9 cellular contexts compared by ENCODE assay signal in the genomic region with DNA sequence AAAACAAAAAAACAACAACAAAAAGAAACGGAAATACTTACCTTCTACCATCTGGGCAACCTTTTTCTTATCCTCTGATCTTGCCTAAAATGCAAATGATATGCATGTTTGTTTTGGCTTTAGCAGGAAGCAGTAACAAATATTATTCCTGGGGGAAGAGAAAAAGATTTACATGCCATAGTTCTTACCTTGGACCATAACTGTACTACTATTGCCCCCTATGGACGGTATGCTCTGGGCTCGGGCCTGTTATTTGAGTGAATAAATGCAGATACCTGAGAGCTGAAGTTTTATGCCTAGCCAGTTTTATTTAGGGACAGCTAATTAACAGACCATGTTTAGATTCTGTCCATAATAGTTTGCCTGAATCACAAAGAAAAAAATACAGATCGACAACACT. TPM values are rescaled to one million over a fixed set of nuclear protein-coding genes. Genes with fewer than 3 reads are reported as not detected.
DNase-seq lines count a peak whose midpoint lies in the region; ATAC-seq and TF ChIP-seq lines count a peak whose summit lies in the region.
"Had no signal": no experiment of that assay in that cellular context is flagged by ENCODE, and none has a peak within 500 bp of the region (broad histone marks: within the 10 kb centered on the region; RNA-seq: fewer than 3 reads in every experiment).

No MANE protein-coding gene starts in this region.

- no peaks in the 10 kb centered on the region for H3K9me3 ChIP-seq in CD4-positive, CD25-positive, alpha-beta regulatory T cell (ENCODE audit: control insufficient read depth in 2 of 2, low read length in 2 of 2)

- no peak overlapping the region for H3K4me3 Mint-ChIP-seq in CD4-positive, CD25-positive, alpha-beta regulatory T cell
- H3K4me3 Mint-ChIP-seq: dendritic cell treated with granulocyte-macrophage colony-stimulating factor and Interleukin-4, amounts not matched to agents 40 ng/mL and 50 ng/mL, for 4 days had no signal

- H3K27me3 Mint-ChIP-seq in CD4-positive, CD25-positive, alpha-beta regulatory T cell, result peaks cover 4% of the 10 kb centered on the region

- peaks cover 4% of the 10 kb centered on the region for H3K36me3 Mint-ChIP-seq in CD4-positive, CD25-positive, alpha-beta regulatory T cell

- peaks cover 0 to 17% (median 7%) of the 10 kb centered on the region in 4 donors for H3K4me1 Mint-ChIP-seq in CD4-positive, CD25-positive, alpha-beta regulatory T cell

- no peak overlapping the region for H3K27ac ChIP-seq in CD4-positive, CD25-positive, alpha-beta regulatory T cell (ENCODE audit: insufficient read depth, low read length, poor library complexity, severe bottlenecking)

- H3K4me1 ChIP-seq in CD4-positive, CD25-positive, alpha-beta regulatory T cell (ENCODE audit: control insufficient read depth, insufficient read depth, low read length, poor library complexity, severe bottlenecking), result no peaks in the 10 kb centered on the region

- peak; percentile 14 to 53 (median 46) for DNase-seq in CD4-positive, CD25-positive, alpha-beta regulatory T cell
- DNase-seq in HCEC 1CT, result peak; percentile 47
- no peak for DNase-seq in kidney epithelial cell (ENCODE audit: low read depth)
- DNase-seq in retina, result no peak
- no peak for DNase-seq in NCI-H1092 (lab: John Stamatoyannopoulos, UW)

- H3K4me3 ChIP-seq in CD4-positive, CD25-positive, alpha-beta regulatory T cell (ENCODE audit: low read depth, low read length), result no peak overlapping the region
- no peak overlapping the region for H3K4me3 ChIP-seq in kidney epithelial cell (ENCODE audit: low read depth, low read length)

- TF ChIP-seq CTCF in kidney epithelial cell (IDR thresholded peaks at IDR 0.05; ENCODE audit: insufficient read depth, low read length, poor library complexity, severe bottlenecking), result peak; percentile 47

- ATAC-seq in CD4-positive, CD25-positive, alpha-beta regulatory T cell (ENCODE audit: low read depth in 2 of 2), result peak; percentile 62 to 68
- ATAC-seq in activated CD4-positive, CD25-positive, alpha-beta regulatory T cell treated with anti-CD3 and anti-CD28 coated beads, Interleukin-2, amount 50 U/mL, for 24 hours, result peak; percentile 44 to 51
- ATAC-seq in GM19467 (IDR thresholded peaks at IDR 0.05; ENCODE audit: unreplicated experiment), result no peak
- no peak for ATAC-seq in HG03196 (IDR thresholded peaks at IDR 0.05; ENCODE audit: unreplicated experiment)

- H3K27me3 ChIP-seq in CD4-positive, CD25-positive, alpha-beta regulatory T cell (ENCODE audit: control insufficient read depth, insufficient read depth, low read length), result no peaks in the 10 kb centered on the region
- peaks cover 2% of the 10 kb centered on the region for H3K27me3 ChIP-seq in kidney epithelial cell (ENCODE audit: control insufficient read depth, insufficient read depth, low read length)

- H3K36me3 ChIP-seq in CD4-positive, CD25-positive, alpha-beta regulatory T cell (ENCODE audit: control insufficient read depth, insufficient read depth, low read length), result no peaks in the 10 kb centered on the region
- H3K36me3 ChIP-seq in kidney epithelial cell (ENCODE audit: control insufficient read depth, insufficient read depth, low read length), result no peaks in the 10 kb centered on the region

- no peak overlapping the region for H3K27ac Mint-ChIP-seq in CD4-positive, CD25-positive, alpha-beta regulatory T cell

- peaks cover 0 to 2% (median 0%) of the 10 kb centered on the region in 7 donors for H3K9me3 Mint-ChIP-seq in CD4-positive, CD25-positive, alpha-beta regulatory T cell
- H3K9me3 Mint-ChIP-seq: dendritic cell treated with granulocyte-macrophage colony-stimulating factor and Interleukin-4, amounts not matched to agents 40 ng/mL and 50 ng/mL, for 4 days had no signal

RNA-seq across cellular contexts. Expression of gene STARD5, which starts 12.6 kb away (rescaled TPM):
- total RNA-seq in CD4-positive, CD25-positive, alpha-beta regulatory T cell, result 6.6 TPM
- 1 to 10 TPM; 4.0 to 5.0 (median 4.1) TPM for polyA plus RNA-seq in CD4-positive, CD25-positive, alpha-beta regulatory T cell
- total RNA-seq in kidney epithelial cell, result 1.1 and 1.2 TPM in 2 replicates

RNA-seq across cellular contexts. Expression of gene TMC3, which starts 37.4 kb away (rescaled TPM):
- total RNA-seq in CD4-positive, CD25-positive, alpha-beta regulatory T cell, result not detected
- under 1 TPM in 2 of 4 donors, not detected in 2; 0.05 to 0.06 TPM for polyA plus RNA-seq in CD4-positive, CD25-positive, alpha-beta regulatory T cell
- total RNA-seq in kidney epithelial cell, result not detected in 2 replicates

Comparison
In these comparisons a context has a peak if more than half of its experiments do, and no peak if none do; other contexts are left out.
1. ATAC-seq: peak in CD4-positive, CD25-positive, alpha-beta regulatory T cell (2 of 2) and activated CD4-positive, CD25-positive, alpha-beta regulatory T cell treated with anti-CD3 and anti-CD28 coated beads, Interleukin-2, amount 50 U/mL, for 24 hours (2 of 2); none in GM19467 (single experiment) and HG03196 (single experiment).
2. DNase-seq: peak in CD4-positive, CD25-positive, alpha-beta regulatory T cell (3 of 3) and HCEC 1CT (single experiment); none in kidney epithelial cell (single experiment), retina (single experiment) and NCI-H1092 (single experiment).